10 cellular contexts compared by ENCODE assay signal in the genomic region with DNA sequence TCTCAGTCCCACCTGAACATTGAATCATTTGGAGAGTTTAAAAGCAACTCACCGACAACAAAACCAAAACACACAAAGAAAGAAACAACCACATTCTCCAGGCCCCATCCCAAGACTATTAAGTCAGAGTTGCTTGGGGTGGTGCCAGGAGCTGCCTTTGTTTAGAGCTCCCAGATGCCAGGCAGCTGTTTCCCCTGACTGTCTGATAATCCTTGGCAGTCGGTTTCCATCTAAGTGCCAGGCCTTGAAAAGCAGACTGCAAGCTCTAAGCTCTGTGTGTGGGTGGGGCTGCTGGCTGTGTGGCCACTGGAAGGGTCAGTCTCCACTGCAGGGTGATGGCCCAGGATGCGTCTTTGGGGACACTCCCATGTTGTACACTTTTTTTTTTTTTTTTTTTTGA.
DNase-seq lines count a peak whose midpoint lies in the region; ATAC-seq and TF ChIP-seq lines count a peak whose summit lies in the region.
"Had no signal": no experiment of that assay in that cellular context is flagged by ENCODE, and none has a peak within 500 bp of the region (broad histone marks: within the 10 kb centered on the region; RNA-seq: fewer than 3 reads in every experiment).

No MANE protein-coding gene starts in this region.

- DNase-seq in NCI-H82 (lab: John Stamatoyannopoulos, UW) (peak; percentile 44), NCI-H82 treated with DMSO at 0.1 percent for 48 hours (lab: John Stamatoyannopoulos, UW; ENCODE audit: unreplicated experiment) (no peak), dedifferentiated amniotic fluid mesenchymal stem cell (ENCODE audit: extremely low spot score) (peak; percentile 81), lung (ENCODE audit: low spot score) (peak; percentile 63), GM13977 (ENCODE audit: low spot score) (no peak), NCI-H345 treated with DMSO at 0.1 percent for 48 hours (lab: John Stamatoyannopoulos, UW; ENCODE audit: unreplicated experiment) (no peak)
- DNase-seq: activated CD4-positive, alpha-beta T cell treated with anti-CD3 and anti-CD28 coated beads, Interleukin-2, amount 50 U/mL, for 4 hours had no signal

- no peak overlapping the region for H3K27ac ChIP-seq in lung (ENCODE audit: low read depth in 1 of 2, low read length in 1 of 2)
- H3K27ac ChIP-seq: A549 had no signal

- TF ChIP-seq CTCF in lung (IDR thresholded peaks at IDR 0.05; ENCODE audit: control extremely low read depth, extremely low read depth) (no peak), GM13977 (IDR thresholded peaks at IDR 0.05; ENCODE audit: extremely low read depth, insufficient read depth, missing control alignments) (no peak)

- H3K4me3 ChIP-seq in lung, result no peak overlapping the region
- H3K4me3 ChIP-seq: A549 had no signal

- no peaks in the 10 kb centered on the region for H3K36me3 ChIP-seq in lung (ENCODE audit: control insufficient read depth in 2 of 2, insufficient read depth in 2 of 2, low read length in 2 of 2)

- in situ Hi-C loops in GM13977 (cut with MboI; ENCODE audit: low pct_unique_long_range_greater_than_20kb, low sequenced_read_pairs, unreplicated experiment), result no loop called here

- peaks cover 0 to 5% of the 10 kb centered on the region in 2 donors for H3K4me1 ChIP-seq in lung (ENCODE audit: control insufficient read depth in 2 of 2, insufficient read depth in 2 of 2, low read length in 2 of 2)
- H3K4me1 ChIP-seq: A549 had no signal

- WGBS in lung, 2 donors, result 30 to 32% methylated on average over 3 of the region's 3 CpGs

- ATAC-seq in lung (ENCODE audit: insufficient read depth, low FRiP score) (peak; percentile 35), GM18519 (IDR thresholded peaks at IDR 0.05; ENCODE audit: low FRiP score, unreplicated experiment) (no peak), HG03045 (IDR thresholded peaks at IDR 0.05; ENCODE audit: unreplicated experiment) (no peak)
- ATAC-seq: A549 had no signal

- H3K9me3 ChIP-seq in lung (ENCODE audit: control insufficient read depth in 2 of 2, insufficient read depth in 1 of 2, low read length in 1 of 2), result no peaks in the 10 kb centered on the region
- H3K9me3 ChIP-seq: A549 had no signal

- no peaks in the 10 kb centered on the region for H3K27me3 ChIP-seq in lung (ENCODE audit: control insufficient read depth, insufficient read depth)

Comparison
In these comparisons a context has a peak if more than half of its experiments do, and no peak if none do; other contexts are left out.
1. DNase-seq: peak in NCI-H82 (single experiment), dedifferentiated amniotic fluid mesenchymal stem cell (single experiment) and lung (single experiment); none in NCI-H82 treated with DMSO at 0.1 percent for 48 hours (single experiment), GM13977 (single experiment) and NCI-H345 treated with DMSO at 0.1 percent for 48 hours (single experiment).